Comparison of ENCODE assay signal across 1 cellular context in the genomic region with DNA sequence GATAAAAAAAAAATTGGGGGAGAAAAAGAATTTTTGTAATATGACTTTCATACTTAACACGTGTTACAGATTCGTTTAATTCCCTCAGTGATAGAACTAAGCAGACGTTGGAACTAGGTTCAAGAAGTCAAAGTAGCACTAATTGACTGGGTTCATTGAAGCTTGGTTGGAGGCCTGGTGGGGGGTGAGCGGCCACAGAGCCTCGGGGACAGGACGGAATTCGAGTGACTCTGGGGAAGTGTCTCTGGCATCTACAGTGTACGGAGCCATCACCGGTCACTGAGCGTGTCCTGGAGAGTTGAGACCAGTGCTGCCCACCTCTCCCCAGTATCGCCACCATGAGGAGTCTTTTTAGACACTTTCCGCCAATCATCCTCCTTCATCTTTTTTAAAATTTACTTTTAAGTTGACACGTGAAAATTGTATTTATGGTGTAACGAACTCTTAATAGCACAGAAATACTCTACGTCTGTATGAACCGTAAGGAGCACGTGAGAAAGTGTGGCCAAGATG.
TF ChIP-seq lines count a peak whose summit lies in the region.

No MANE protein-coding gene starts in this region.

TF ChIP-seq in WTC11, 78 proteins besides CTCF, POLR2A, EP300 and RAD21 (continued from another document):
- no peak for TF ChIP-seq STAT6 (CRISPR knock-in tag; conservative IDR thresholded peaks at IDR 0.05; ENCODE audit: low read depth)
